ENCODE assay signal across 12 cellular contexts in the genomic region with DNA sequence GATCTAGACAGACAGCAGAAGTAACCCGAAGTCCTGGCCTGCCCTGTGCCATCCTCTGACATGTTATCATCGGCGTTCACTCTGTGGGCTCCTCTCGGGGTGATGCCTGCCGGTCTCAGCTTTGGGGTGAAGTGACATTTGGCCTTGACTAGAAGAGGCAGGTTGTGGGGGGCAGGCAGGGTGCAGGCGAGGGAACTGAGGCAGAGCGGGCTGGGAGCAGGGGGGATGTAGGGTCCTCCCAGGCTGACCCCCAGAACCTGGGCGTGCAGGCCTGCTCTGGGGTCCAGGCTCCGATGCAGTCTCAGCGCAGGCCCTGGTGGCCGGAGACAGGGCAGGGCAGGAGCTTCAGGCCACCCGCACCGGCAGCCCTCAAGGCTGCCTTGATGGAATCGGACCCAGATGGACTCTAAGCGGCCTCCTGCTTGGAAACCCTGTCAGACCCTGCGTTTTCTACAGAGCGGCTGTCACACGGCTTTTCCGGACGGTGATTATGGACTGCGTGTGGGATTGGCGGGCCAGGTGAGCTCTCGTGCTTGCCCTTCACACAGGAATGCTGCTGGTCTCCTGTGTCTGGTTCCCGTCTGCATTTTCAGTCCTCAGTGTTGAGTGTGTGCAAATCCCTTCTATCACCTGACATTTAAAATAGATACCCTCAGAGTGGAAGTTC. TPM values are rescaled to one million over a fixed set of nuclear protein-coding genes. Genes with fewer than 3 reads are reported as not detected.
DNase-seq lines count a peak whose midpoint lies in the region; ATAC-seq, FAIRE-seq and TF ChIP-seq lines count a peak whose summit lies in the region.
"Had no signal": no experiment of that assay in that cellular context is flagged by ENCODE, and none has a peak within 500 bp of the region (broad histone marks: within the 10 kb centered on the region; RNA-seq: fewer than 3 reads in every experiment).

No MANE protein-coding gene starts in this region.

- no peaks in the 10 kb centered on the region for H3K36me3 ChIP-seq in left lung
- no peaks in the 10 kb centered on the region for H3K36me3 ChIP-seq in subcutaneous abdominal adipose tissue (ENCODE audit: control insufficient read depth in 5 of 5, insufficient read depth in 5 of 5, low read length in 5 of 5)
- H3K36me3 ChIP-seq: tibial nerve had no signal

- peak overlapping the region in 2 of 5 donors; percentile 50 to 56 for H3K9ac ChIP-seq in subcutaneous abdominal adipose tissue (ENCODE audit: low read length in 5 of 5)

- H3K27ac ChIP-seq in left lung (no peak overlapping the region), subcutaneous abdominal adipose tissue (ENCODE audit: low read depth, low read length) (no peak overlapping the region)

- H3K4me3 ChIP-seq in cardiac fibroblast (replicated peaks in 1 of 2; ENCODE audit: low read depth in 2 of 2, low read length in 2 of 2) (peak overlapping the region; percentile 48 to 55), left lung (peak overlapping the region in 1 of 2 donors; percentile 15), subcutaneous abdominal adipose tissue (ENCODE audit: low read depth in 1 of 5, low read length in 5 of 5) (peak overlapping the region in 3 of 5 donors; percentile 67 to 79 (median 69))

- no peaks in the 10 kb centered on the region for H3K9me3 Mint-ChIP-seq in HFFc6

- no peak for FAIRE-seq in frontal cortex (lab: Jason Lieb, UNC)

- peak overlapping the region; percentile 91 for H3K4me3 Mint-ChIP-seq in HFFc6

- H3K36me3 Mint-ChIP-seq in HFFc6 (ENCODE audit: low read depth) = no peaks in the 10 kb centered on the region

- peak; percentile 10 for ATAC-seq in left lung
- ATAC-seq in HG03025 (IDR thresholded peaks at IDR 0.05; ENCODE audit: low FRiP score, unreplicated experiment) = no peak

- POLR2A ChIA-PET in HEK293T (lab: Yijun Ruan, JAX) = no interaction called here

- no peak for DNase-seq in HFFc6
- DNase-seq in cardiac fibroblast (ENCODE audit: low read depth in 2 of 2) = no peak
- peak in 1 of 2 donors; percentile 71 for DNase-seq in left lung
- DNase-seq in activated naive CD4-positive, alpha-beta T cell treated with anti-CD3 and anti-CD28 coated beads, Interleukin-2, amount 50 U/mL, for 16 hours = no peak
- no peak for DNase-seq in HEK293T (ENCODE audit: extremely low spot score)
- no peak for DNase-seq in frontal cortex (ENCODE audit: low spot score in 2 of 2)
- DNase-seq: activated T-cell treated with anti-CD3 and anti-CD28 coated beads, Interleukin-2, amount 50 U/mL, for 1 hour; NCI-H345; T-helper 1 cell had no signal

- intact Hi-C loops in left lung (cut with DNase I) = no loop called here

- peak overlapping the region; percentile 79 for H3K27ac Mint-ChIP-seq in HFFc6

- no peaks in the 10 kb centered on the region for H3K4me1 ChIP-seq in left lung
- peaks cover 0 to 22% (median 18%) of the 10 kb centered on the region in 5 donors for H3K4me1 ChIP-seq in subcutaneous abdominal adipose tissue (ENCODE audit: control insufficient read depth in 5 of 5, insufficient read depth in 5 of 5, low read length in 5 of 5)

- H3K27me3 Mint-ChIP-seq in HFFc6 (ENCODE audit: insufficient read depth) = peaks cover 20% of the 10 kb centered on the region

- H3K27me3 ChIP-seq in left lung (peaks cover 0 to 56% of the 10 kb centered on the region in 2 donors), subcutaneous abdominal adipose tissue (ENCODE audit: control insufficient read depth in 5 of 5, insufficient read depth in 4 of 5, low read length in 5 of 5) (no peaks in the 10 kb centered on the region)
- H3K27me3 ChIP-seq: tibial nerve had no signal

- H3K4me1 Mint-ChIP-seq in HFFc6 (ENCODE audit: low read depth) = peaks cover 26% of the 10 kb centered on the region

- H3K9me3 ChIP-seq in left lung = no peaks in the 10 kb centered on the region
- H3K9me3 ChIP-seq in subcutaneous abdominal adipose tissue (ENCODE audit: control insufficient read depth in 5 of 5, low read length in 5 of 5) = no peaks in the 10 kb centered on the region
- H3K9me3 ChIP-seq: tibial nerve had no signal

- CTCF ChIA-PET in HEK293T (lab: Yijun Ruan, JAX) = no interaction called here

- TF ChIP-seq CTCF in HFFc6 (IDR thresholded peaks at IDR 0.05) = no peak
- no peak for TF ChIP-seq CTCF in cardiac fibroblast (IDR thresholded peaks at IDR 0.05; ENCODE audit: low read depth, low read length)
- TF ChIP-seq CTCF in left lung (IDR thresholded peaks at IDR 0.05) = no peak

TF ChIP-seq in HEK293T, 16 proteins besides CTCF, POLR2A, EP300 and RAD21:
- TF ChIP-seq FOXM1 (IDR thresholded peaks at IDR 0.05; ENCODE audit: borderline replicate concordance) (no peak), NFRKB (IDR thresholded peaks at IDR 0.05) (no peak), LEF1 (IDR thresholded peaks at IDR 0.05; ENCODE audit: borderline replicate concordance) (no peak), CTBP1 (IDR thresholded peaks at IDR 0.05; ENCODE audit: borderline replicate concordance) (no peak)

RNA-seq across cellular contexts. Expression of a gene that starts 0.8 kb away (rescaled TPM):
- total RNA-seq in HFFc6 (2021; fragmentation: NEBNext Ultra II Directional; extraction: Animal tissue kit (Norgen Biotek cat#: 25700)) = under 1 TPM; 0.05 to 0.19 (median 0.13) TPM
- total RNA-seq in left lung = under 1 TPM; 0.38 to 0.42 TPM
- 4.1 TPM for total RNA-seq in frontal cortex
